Comparison of ENCODE assay signal across 28 cellular contexts in the genomic region with DNA sequence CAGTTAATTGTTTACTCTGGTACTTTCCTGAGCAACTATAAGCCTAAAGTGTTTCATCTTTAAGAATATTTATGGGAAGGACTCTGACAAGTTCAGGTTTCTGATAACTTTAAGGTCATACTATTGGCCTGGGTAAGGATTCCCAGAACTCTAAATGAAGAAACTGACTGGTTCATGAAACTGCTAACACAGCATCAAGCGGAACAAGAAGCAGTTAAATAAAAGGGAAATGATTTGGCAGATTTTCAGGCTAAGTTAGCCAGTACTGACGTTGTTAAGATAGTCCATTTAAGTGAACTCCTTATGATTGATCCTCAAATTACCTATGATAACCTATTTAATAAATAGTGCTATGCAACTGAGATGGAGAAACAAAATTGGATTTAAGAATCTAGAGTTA.
"Had no signal": no experiment of that assay in that cellular context is flagged by ENCODE, and none has a peak within 500 bp of the region (broad histone marks: within the 10 kb centered on the region; RNA-seq: fewer than 3 reads in every experiment).

No MANE protein-coding gene starts in this region.

- H3K4me1 ChIP-seq: lower lobe of right lung, pancreas, prostate gland, stomach, testis, thyroid gland, transverse colon, upper lobe of left lung, vagina had no signal

- ATAC-seq: left cardiac atrium; left lobe of liver; lower lobe of right lung; naive thymus-derived CD8-positive, alpha-beta T cell; pancreas; right cardiac atrium; sciatic nerve; stimulated activated naive B cell treated with anti-CD40 and anti-IgM and Interleukin-4, amounts not matched to agents 10 μg/mL and 1 μg/mL and 100 μg/mL, for 72 hours; stimulated activated naive CD8-positive, alpha-beta T cell treated with anti-CD3 and anti-CD28 coated beads, Interleukin-15, Interleukin-2, amounts not matched to agents 100 U/mL and 50 U/mL, for 24 hours had no signal

- FAIRE-seq: keratinocyte, pancreas had no signal

- H3K9me3 ChIP-seq: lower lobe of right lung, pancreas, prostate gland, stomach, testis, thyroid gland, transverse colon, upper lobe of left lung, vagina had no signal

- H3K36me3 ChIP-seq: lower lobe of right lung, pancreas, prostate gland, stomach, thyroid gland, transverse colon, upper lobe of left lung, vagina had no signal

- H3K27me3 ChIP-seq: pancreas, stomach, testis, thyroid gland, transverse colon, upper lobe of left lung, vagina had no signal

- DNase-seq: kidney glomerular epithelial cell; left cardiac atrium; lower lobe of right lung; mammary epithelial cell; mesenchymal stem cell; naive thymus-derived CD8-positive, alpha-beta T cell; nucleus accumbens; pancreas; posterior cingulate gyrus; retina; right cardiac atrium; stimulated activated CD4-positive, alpha-beta T cell treated with anti-CD3 and anti-CD28 coated beads, Interleukin-12 subunit alpha, Interleukin-12 subunit beta, amount 100 ng/mL, for 4 hours; stimulated activated CD4-positive, alpha-beta T cell treated with anti-CD3 and anti-CD28 coated beads, Interleukin-15, amount 100 ng/mL, for 24 hours; stimulated activated CD4-positive, alpha-beta T cell treated with anti-CD3 and anti-CD28 coated beads, Interleukin-2, amount 100 ng/mL, for 24 hours; stimulated activated CD4-positive, alpha-beta T cell treated with anti-CD3 and anti-CD28 coated beads, Interleukin-4, amount 100 ng/mL, for 1 hour; stimulated activated naive B cell treated with anti-CD40 and anti-IgM and Interleukin-4, amounts not matched to agents 10 μg/mL and 1 μg/mL and 100 μg/mL, for 72 hours; stimulated activated naive CD8-positive, alpha-beta T cell treated with anti-CD3 and anti-CD28 coated beads, Interleukin-15, Interleukin-2, amounts not matched to agents 100 U/mL and 50 U/mL, for 24 hours; stomach; testis; thyroid gland; transverse colon; upper lobe of left lung had no signal

- H3K4me3 ChIP-seq: lower lobe of right lung, pancreas, prostate gland, skin epidermis, stomach, testis, thyroid gland, transverse colon, upper lobe of left lung, vagina had no signal

- H3K27ac ChIP-seq: lower lobe of right lung, pancreas, prostate gland, skin epidermis, stomach, testis, thyroid gland, transverse colon, upper lobe of left lung, vagina had no signal
